ENCODE assay signal across 1 cellular context in the genomic region with DNA sequence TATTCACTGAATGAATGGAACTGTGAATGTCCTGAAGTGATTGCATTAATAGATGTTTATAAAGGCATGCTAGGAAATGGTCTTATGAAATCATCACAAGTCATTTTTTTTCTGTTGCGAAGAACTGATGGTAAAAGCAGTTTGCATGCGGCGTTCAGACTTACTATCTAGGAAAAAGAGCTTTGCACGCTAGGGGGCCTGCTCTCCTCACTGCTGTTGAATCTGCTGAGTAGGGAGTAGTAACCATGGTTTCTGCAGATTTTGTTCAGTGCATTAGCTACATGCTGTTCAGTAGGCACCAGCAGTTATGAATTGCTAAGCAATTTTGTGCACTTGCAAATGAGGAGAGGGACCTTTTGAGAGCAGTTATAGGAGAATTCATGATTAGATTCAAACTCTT.
TF ChIP-seq lines count a peak whose summit lies in the region.

No MANE protein-coding gene starts in this region.

TF ChIP-seq in endothelial cell of umbilical vein, 7 proteins besides CTCF, POLR2A, EP300 and RAD21 (continued from another document):
- TF ChIP-seq, protein P1, sequence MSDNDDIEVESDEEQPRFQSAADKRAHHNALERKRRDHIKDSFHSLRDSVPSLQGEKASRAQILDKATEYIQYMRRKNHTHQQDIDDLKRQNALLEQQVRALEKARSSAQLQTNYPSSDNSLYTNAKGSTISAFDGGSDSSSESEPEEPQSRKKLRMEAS (IDR thresholded peaks at IDR 0.05; ENCODE audit: insufficient read depth, insufficient read length) = no peak
- no peak for TF ChIP-seq GATA2 (IDR thresholded peaks at IDR 0.05; ENCODE audit: insufficient read depth, insufficient read length, low read depth, low read length)
- TF ChIP-seq FOS (IDR thresholded peaks at IDR 0.05; ENCODE audit: borderline replicate concordance, insufficient read depth, low read length) = no peak
